8 cellular contexts compared by ENCODE assay signal in genomic region chr20:58651823-58652605, GRCh38. TPM values are rescaled to one million over a fixed set of nuclear protein-coding genes. Genes with fewer than 3 reads are reported as not detected.
A peak's percentile ranks its signal among the peaks of the same experiment; 100 is the strongest.
DNase-seq lines count a peak whose midpoint lies in the region; ATAC-seq and TF ChIP-seq lines count a peak whose summit lies in the region.

No MANE protein-coding gene starts in this region.

- WGBS in stomach, 5 donors, result 0 to 1% (median 0%) methylated on average over 37 of the region's 37 CpGs

- H3K79me2 ChIP-seq in OCI-LY3 (ENCODE audit: low read length), result peaks cover 60% of the 10 kb centered on the region

- no peaks in the 10 kb centered on the region for H3K27me3 ChIP-seq in OCI-LY3 (ENCODE audit: low read depth, low read length)
- no peaks in the 10 kb centered on the region for H3K27me3 ChIP-seq in stomach

- peaks cover 11% of the 10 kb centered on the region for H3K4me1 ChIP-seq in OCI-LY3 (ENCODE audit: low read length)
- peaks cover 38 to 75% (median 52%) of the 10 kb centered on the region in 4 donors for H3K4me1 ChIP-seq in stomach

- ATAC-seq in GM18520 (IDR thresholded peaks at IDR 0.05; ENCODE audit: unreplicated experiment) (peak; percentile 38), HG03175 (IDR thresholded peaks at IDR 0.05; ENCODE audit: unreplicated experiment) (peak; percentile 46), esophagus mucosa (peak; percentile 44)

- no peak for TF ChIP-seq POLR2A in stomach (IDR thresholded peaks at IDR 0.05)

- no peak for TF ChIP-seq EP300 in stomach (IDR thresholded peaks at IDR 0.05)

- H2AFZ ChIP-seq in OCI-LY3 (ENCODE audit: low read depth, low read length), result peak overlapping the region; percentile 14; the same call in 1 of the 2 replicates

- peak overlapping the region; percentile 76 for H3K4me2 ChIP-seq in OCI-LY3 (ENCODE audit: low read length)

- peak overlapping the region; percentile 96 for H3K9ac ChIP-seq in OCI-LY3 (ENCODE audit: low read length)

- DNase-seq in AG08395 (ENCODE audit: low spot score), result peak; percentile 74
- DNase-seq in activated T-helper 1 cell treated with Interleukin-2 at 50 U/mL for 16 hours (ENCODE audit: low read depth), result peak; percentile 48
- peak; percentile 49 for DNase-seq in mucosa of gallbladder (ENCODE audit: low spot score)
- DNase-seq in stomach, result peak; percentile 66

- intact Hi-C loops in stomach (cut with DNase I; ENCODE audit: low total_unique reads), result no loop called here

- H3K27ac ChIP-seq in OCI-LY3 (ENCODE audit: low read length) (peak overlapping the region; percentile 72), stomach (peak overlapping the region; percentile 88 to 99 (median 95))

- no peaks in the 10 kb centered on the region for H3K9me3 ChIP-seq in OCI-LY3 (ENCODE audit: insufficient read depth, low read length)
- no peaks in the 10 kb centered on the region for H3K9me3 ChIP-seq in stomach

- H3K36me3 ChIP-seq in OCI-LY3 (replicated peaks; ENCODE audit: low read depth, low read length), result peaks cover 3% of the 10 kb centered on the region
- H3K36me3 ChIP-seq in stomach, result peaks cover 0 to 7% (median 0%) of the 10 kb centered on the region in 4 donors

- TF ChIP-seq CTCF in OCI-LY3 (IDR thresholded peaks at IDR 0.05; ENCODE audit: low read depth, low read length), result no peak; the same call in 1 of the 2 replicates
- no peak for TF ChIP-seq CTCF in stomach (IDR thresholded peaks at IDR 0.05)

- peaks cover 18% of the 10 kb centered on the region for H4K20me1 ChIP-seq in OCI-LY3 (ENCODE audit: insufficient read depth, low read length)

- H3K4me3 ChIP-seq in OCI-LY3 (ENCODE audit: low read length) (peak overlapping the region; percentile 88), stomach (peak overlapping the region; percentile 87 to 99 (median 91))

RNA-seq across cellular contexts. Expression of gene STX16, which starts 0.9 kb away (rescaled TPM):
- total RNA-seq in esophagus mucosa (27.0 TPM), mucosa of gallbladder (63.7 TPM), stomach (100 to 1,000 TPM in 2 of 5 donors, 10 to 100 TPM in 3; 30.4 to 179 (median 79.0) TPM)
- polyA plus RNA-seq in stomach, result 10 to 100 TPM; 12.8 to 38.0 (median 14.8) TPM

RNA-seq across cellular contexts. Expression of gene NPEPL1, which starts 40.6 kb away (rescaled TPM):
- total RNA-seq in esophagus mucosa, result 21.9 TPM
- 39.1 TPM for total RNA-seq in mucosa of gallbladder
- total RNA-seq in stomach, result 100 to 1,000 TPM in 2 of 5 donors, 10 to 100 TPM in 3; 29.7 to 134 (median 60.7) TPM
- 10 to 100 TPM; 15.3 to 36.2 (median 27.8) TPM for polyA plus RNA-seq in stomach

Comparison
In these comparisons a context has a peak if more than half of its experiments do, and no peak if none do; other contexts are left out.
1. Peak in every context shown above with its lines: DNase-seq, ATAC-seq, H3K4me3 ChIP-seq and H3K27ac ChIP-seq.